9 cellular contexts compared by ENCODE assay signal in genomic region chr3:195226900-195227447, GRCh38. TPM values are rescaled to one million over a fixed set of nuclear protein-coding genes. Genes with fewer than 3 reads are reported as not detected.
A peak's percentile ranks its signal among the peaks of the same experiment; 100 is the strongest.
DNase-seq lines count a peak whose midpoint lies in the region; ATAC-seq and TF ChIP-seq lines count a peak whose summit lies in the region.
"Had no signal": no experiment of that assay in that cellular context is flagged by ENCODE, and none has a peak within 500 bp of the region (broad histone marks: within the 10 kb centered on the region; RNA-seq: fewer than 3 reads in every experiment).

No MANE protein-coding gene starts in this region.

- DNase-seq in OCI-M1 (lab: John Stamatoyannopoulos, UW) (peak; percentile 0), erythroblast (lab: John Stamatoyannopoulos, UW) (peak; percentile 25 to 28), ovary (peak in 3 of 5 donors; percentile 6 to 27 (median 14)), SW 1271 (lab: John Stamatoyannopoulos, UW) (no peak), GOT3 (lab: John Stamatoyannopoulos, UW) (no peak)
- DNase-seq: T-helper 1 cell had no signal

- no peak for TF ChIP-seq EP300 in ovary (IDR thresholded peaks at IDR 0.05)

- ATAC-seq in GM18909 (IDR thresholded peaks at IDR 0.05; ENCODE audit: poor library complexity, unreplicated experiment) (no peak), HG03469 (IDR thresholded peaks at IDR 0.05; ENCODE audit: unreplicated experiment) (no peak)

- intact Hi-C loops in ovary (cut with DNase I), result no loop called here

- H3K27me3 ChIP-seq in ovary, result no peaks in the 10 kb centered on the region

- H3K36me3 ChIP-seq in ovary, result no peaks in the 10 kb centered on the region

- 76 to 85% (median 78%) methylated on average over 9 of the region's 9 CpGs for WGBS in ovary, 3 donors

- H3K9me3 ChIP-seq in ovary, result no peaks in the 10 kb centered on the region

- no peak overlapping the region for H3K4me3 ChIP-seq in ovary

- TF ChIP-seq POLR2A in erythroblast (IDR thresholded peaks at IDR 0.05; ENCODE audit: low read length) (no peak), ovary (IDR thresholded peaks at IDR 0.05) (no peak)

- TF ChIP-seq CTCF in GM12872 (IDR thresholded peaks at IDR 0.05; ENCODE audit: insufficient read depth, low read depth, low read length) (peak; percentile 47; the same call in 2 of the 3 replicates), ovary (IDR thresholded peaks at IDR 0.05) (no peak)

- H3K4me1 ChIP-seq in ovary (ENCODE audit: insufficient read depth), result peaks cover 1% of the 10 kb centered on the region

- no peak overlapping the region for H3K27ac ChIP-seq in ovary

RNA-seq across cellular contexts. Expression of gene XXYLT1, which starts 44.0 kb away (rescaled TPM):
- 10 to 100 TPM in 4 of 7 donors, 1 to 10 TPM in 3; 7.3 to 13.6 (median 10.2) TPM for total RNA-seq in ovary
- 10 to 100 TPM in 1 of 2 donors, 1 to 10 TPM in 1; 5.6 to 10.6 TPM for polyA plus RNA-seq in ovary

Comparison
In these comparisons a context has a peak if more than half of its experiments do, and no peak if none do; other contexts are left out.
1. DNase-seq: peak in OCI-M1 (single experiment), erythroblast (2 of 2) and ovary (3 of 5); none in SW 1271 (0 of 2) and GOT3 (single experiment).